In the genomic region with DNA sequence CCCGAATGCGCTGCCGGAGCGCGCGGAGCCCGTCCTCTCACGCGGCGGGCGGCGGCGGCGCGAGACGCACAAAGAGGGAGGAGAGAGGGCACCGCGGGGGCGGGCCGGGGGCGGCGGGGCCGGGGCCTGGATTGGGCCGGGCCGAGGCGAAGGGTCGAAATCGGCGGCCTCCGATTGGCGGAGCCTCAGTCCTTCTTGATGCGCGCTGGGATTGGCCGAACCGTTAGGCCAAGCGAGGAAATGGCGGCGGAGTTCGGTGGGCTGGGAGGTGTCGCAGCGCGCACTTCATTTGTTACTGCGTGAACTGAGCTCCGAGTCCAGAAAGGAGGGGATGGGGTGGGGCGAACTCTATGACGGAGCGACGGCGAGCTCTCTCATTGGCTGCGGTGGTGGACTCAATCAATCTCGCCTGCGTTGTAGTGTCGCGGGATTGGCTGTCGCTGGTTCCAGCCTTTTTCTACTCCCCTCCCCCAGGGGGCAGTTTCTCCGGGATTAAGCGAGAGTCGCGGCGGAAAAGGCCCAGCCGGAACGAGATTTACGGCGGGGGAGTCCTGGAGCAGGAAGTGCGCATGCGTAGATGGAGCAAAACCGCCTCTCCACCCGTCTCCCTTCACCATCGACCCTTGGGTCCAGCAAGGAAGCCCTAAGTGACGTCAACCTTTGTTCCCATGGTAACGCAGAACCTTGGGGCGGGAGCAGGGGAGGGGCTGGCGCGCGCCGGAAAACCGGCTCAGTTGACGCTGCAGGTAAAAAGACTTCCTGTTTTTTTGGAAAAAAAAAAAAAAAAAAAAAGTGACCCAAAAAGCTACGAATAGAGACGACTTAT, we compare ENCODE assay signal across 1 cellular context.
TF ChIP-seq lines count a peak whose summit lies in the region.

A gene with protein sequence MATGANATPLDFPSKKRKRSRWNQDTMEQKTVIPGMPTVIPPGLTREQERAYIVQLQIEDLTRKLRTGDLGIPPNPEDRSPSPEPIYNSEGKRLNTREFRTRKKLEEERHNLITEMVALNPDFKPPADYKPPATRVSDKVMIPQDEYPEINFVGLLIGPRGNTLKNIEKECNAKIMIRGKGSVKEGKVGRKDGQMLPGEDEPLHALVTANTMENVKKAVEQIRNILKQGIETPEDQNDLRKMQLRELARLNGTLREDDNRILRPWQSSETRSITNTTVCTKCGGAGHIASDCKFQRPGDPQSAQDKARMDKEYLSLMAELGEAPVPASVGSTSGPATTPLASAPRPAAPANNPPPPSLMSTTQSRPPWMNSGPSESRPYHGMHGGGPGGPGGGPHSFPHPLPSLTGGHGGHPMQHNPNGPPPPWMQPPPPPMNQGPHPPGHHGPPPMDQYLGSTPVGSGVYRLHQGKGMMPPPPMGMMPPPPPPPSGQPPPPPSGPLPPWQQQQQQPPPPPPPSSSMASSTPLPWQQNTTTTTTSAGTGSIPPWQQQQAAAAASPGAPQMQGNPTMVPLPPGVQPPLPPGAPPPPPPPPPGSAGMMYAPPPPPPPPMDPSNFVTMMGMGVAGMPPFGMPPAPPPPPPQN (minus strand): TSS at position 70 of the 826 bp plus-strand sequence. CDS start 150 bp downstream, outside the sequence.

TF ChIP-seq in K562, 482 proteins besides CTCF, POLR2A, EP300 and RAD21 (continued from another document):
- TF ChIP-seq, protein P1, sequence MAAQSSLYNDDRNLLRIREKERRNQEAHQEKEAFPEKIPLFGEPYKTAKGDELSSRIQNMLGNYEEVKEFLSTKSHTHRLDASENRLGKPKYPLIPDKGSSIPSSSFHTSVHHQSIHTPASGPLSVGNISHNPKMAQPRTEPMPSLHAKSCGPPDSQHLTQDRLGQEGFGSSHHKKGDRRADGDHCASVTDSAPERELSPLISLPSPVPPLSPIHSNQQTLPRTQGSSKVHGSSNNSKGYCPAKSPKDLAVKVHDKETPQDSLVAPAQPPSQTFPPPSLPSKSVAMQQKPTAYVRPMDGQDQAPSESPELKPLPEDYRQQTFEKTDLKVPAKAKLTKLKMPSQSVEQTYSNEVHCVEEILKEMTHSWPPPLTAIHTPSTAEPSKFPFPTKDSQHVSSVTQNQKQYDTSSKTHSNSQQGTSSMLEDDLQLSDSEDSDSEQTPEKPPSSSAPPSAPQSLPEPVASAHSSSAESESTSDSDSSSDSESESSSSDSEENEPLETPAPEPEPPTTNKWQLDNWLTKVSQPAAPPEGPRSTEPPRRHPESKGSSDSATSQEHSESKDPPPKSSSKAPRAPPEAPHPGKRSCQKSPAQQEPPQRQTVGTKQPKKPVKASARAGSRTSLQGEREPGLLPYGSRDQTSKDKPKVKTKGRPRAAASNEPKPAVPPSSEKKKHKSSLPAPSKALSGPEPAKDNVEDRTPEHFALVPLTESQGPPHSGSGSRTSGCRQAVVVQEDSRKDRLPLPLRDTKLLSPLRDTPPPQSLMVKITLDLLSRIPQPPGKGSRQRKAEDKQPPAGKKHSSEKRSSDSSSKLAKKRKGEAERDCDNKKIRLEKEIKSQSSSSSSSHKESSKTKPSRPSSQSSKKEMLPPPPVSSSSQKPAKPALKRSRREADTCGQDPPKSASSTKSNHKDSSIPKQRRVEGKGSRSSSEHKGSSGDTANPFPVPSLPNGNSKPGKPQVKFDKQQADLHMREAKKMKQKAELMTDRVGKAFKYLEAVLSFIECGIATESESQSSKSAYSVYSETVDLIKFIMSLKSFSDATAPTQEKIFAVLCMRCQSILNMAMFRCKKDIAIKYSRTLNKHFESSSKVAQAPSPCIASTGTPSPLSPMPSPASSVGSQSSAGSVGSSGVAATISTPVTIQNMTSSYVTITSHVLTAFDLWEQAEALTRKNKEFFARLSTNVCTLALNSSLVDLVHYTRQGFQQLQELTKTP (IDR thresholded peaks at IDR 0.05; ENCODE audit: low read depth in 1 of 2, partially characterized antibody in 2 of 2): no peak
- no peak for TF ChIP-seq ZNF175 (CRISPR knock-in tag; IDR thresholded peaks at IDR 0.05; ENCODE audit: low read depth)
- no peak for TF ChIP-seq ZNF408 (CRISPR knock-in tag; IDR thresholded peaks at IDR 0.05; ENCODE audit: low read depth)
- TF ChIP-seq JUNB (CRISPR knock-in tag; conservative IDR thresholded peaks at IDR 0.05): no peak
- no peak for TF ChIP-seq KLF6 (CRISPR knock-in tag; IDR thresholded peaks at IDR 0.05; ENCODE audit: borderline replicate concordance)
- no peak for TF ChIP-seq STAT5A (IDR thresholded peaks at IDR 0.05; ENCODE audit: borderline replicate concordance, low read length)
- TF ChIP-seq LEF1 (IDR thresholded peaks at IDR 0.05): no peak
- peak; percentile 71; the same call in 1 of the 2 replicates for TF ChIP-seq ZBTB7A (IDR thresholded peaks at IDR 0.05; ENCODE audit: borderline replicate concordance, control insufficient read depth, low read depth, low read length)
- 0 out of 2 replicates have a peak, but pooled peaks have one; percentile 9 for TF ChIP-seq ETV1 (tag; conservative IDR thresholded peaks at IDR 0.05; ENCODE audit: low read depth)
- no peak for TF ChIP-seq FOXA1 (IDR thresholded peaks at IDR 0.05; ENCODE audit: borderline replicate concordance)
- TF ChIP-seq, protein P2, sequence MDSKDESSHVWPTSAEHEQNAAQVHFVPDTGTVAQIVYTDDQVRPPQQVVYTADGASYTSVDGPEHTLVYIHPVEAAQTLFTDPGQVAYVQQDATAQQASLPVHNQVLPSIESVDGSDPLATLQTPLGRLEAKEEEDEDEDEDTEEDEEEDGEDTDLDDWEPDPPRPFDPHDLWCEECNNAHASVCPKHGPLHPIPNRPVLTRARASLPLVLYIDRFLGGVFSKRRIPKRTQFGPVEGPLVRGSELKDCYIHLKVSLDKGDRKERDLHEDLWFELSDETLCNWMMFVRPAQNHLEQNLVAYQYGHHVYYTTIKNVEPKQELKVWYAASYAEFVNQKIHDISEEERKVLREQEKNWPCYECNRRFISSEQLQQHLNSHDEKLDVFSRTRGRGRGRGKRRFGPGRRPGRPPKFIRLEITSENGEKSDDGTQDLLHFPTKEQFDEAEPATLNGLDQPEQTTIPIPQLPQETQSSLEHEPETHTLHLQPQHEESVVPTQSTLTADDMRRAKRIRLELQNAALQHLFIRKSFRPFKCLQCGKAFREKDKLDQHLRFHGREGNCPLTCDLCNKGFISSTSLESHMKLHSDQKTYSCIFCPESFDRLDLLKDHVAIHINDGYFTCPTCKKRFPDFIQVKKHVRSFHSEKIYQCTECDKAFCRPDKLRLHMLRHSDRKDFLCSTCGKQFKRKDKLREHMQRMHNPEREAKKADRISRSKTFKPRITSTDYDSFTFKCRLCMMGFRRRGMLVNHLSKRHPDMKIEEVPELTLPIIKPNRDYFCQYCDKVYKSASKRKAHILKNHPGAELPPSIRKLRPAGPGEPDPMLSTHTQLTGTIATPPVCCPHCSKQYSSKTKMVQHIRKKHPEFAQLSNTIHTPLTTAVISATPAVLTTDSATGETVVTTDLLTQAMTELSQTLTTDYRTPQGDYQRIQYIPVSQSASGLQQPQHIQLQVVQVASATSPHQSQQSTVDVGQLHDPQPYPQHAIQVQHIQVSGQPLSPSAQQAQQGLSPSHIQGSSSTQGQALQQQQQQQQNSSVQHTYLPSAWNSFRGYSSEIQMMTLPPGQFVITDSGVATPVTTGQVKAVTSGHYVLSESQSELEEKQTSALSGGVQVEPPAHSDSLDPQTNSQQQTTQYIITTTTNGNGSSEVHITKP (IDR thresholded peaks at IDR 0.05; ENCODE audit: partially characterized antibody): no peak
- TF ChIP-seq ARID2 (IDR thresholded peaks at IDR 0.05): no peak
- TF ChIP-seq NR2C1 (IDR thresholded peaks at IDR 0.05): peak; percentile 60; the same call in 1 of the 2 replicates
- peak; percentile 33; the same call in 1 of the 2 replicates for TF ChIP-seq NR2C1 (tag; IDR thresholded peaks at IDR 0.05)
- TF ChIP-seq SMAD1 (IDR thresholded peaks at IDR 0.05; ENCODE audit: low read depth, low read length, partially characterized antibody): peak; percentile 23
- TF ChIP-seq SREBF2 (CRISPR knock-in tag; IDR thresholded peaks at IDR 0.05): no peak
- TF ChIP-seq, protein P3, sequence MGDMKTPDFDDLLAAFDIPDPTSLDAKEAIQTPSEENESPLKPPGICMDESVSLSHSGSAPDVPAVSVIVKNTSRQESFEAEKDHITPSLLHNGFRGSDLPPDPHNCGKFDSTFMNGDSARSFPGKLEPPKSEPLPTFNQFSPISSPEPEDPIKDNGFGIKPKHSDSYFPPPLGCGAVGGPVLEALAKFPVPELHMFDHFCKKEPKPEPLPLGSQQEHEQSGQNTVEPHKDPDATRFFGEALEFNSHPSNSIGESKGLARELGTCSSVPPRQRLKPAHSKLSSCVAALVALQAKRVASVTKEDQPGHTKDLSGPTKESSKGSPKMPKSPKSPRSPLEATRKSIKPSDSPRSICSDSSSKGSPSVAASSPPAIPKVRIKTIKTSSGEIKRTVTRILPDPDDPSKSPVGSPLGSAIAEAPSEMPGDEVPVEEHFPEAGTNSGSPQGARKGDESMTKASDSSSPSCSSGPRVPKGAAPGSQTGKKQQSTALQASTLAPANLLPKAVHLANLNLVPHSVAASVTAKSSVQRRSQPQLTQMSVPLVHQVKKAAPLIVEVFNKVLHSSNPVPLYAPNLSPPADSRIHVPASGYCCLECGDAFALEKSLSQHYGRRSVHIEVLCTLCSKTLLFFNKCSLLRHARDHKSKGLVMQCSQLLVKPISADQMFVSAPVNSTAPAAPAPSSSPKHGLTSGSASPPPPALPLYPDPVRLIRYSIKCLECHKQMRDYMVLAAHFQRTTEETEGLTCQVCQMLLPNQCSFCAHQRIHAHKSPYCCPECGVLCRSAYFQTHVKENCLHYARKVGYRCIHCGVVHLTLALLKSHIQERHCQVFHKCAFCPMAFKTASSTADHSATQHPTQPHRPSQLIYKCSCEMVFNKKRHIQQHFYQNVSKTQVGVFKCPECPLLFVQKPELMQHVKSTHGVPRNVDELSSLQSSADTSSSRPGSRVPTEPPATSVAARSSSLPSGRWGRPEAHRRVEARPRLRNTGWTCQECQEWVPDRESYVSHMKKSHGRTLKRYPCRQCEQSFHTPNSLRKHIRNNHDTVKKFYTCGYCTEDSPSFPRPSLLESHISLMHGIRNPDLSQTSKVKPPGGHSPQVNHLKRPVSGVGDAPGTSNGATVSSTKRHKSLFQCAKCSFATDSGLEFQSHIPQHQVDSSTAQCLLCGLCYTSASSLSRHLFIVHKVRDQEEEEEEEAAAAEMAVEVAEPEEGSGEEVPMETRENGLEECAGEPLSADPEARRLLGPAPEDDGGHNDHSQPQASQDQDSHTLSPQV (IDR thresholded peaks at IDR 0.05): no peak
- TF ChIP-seq, protein P4, sequence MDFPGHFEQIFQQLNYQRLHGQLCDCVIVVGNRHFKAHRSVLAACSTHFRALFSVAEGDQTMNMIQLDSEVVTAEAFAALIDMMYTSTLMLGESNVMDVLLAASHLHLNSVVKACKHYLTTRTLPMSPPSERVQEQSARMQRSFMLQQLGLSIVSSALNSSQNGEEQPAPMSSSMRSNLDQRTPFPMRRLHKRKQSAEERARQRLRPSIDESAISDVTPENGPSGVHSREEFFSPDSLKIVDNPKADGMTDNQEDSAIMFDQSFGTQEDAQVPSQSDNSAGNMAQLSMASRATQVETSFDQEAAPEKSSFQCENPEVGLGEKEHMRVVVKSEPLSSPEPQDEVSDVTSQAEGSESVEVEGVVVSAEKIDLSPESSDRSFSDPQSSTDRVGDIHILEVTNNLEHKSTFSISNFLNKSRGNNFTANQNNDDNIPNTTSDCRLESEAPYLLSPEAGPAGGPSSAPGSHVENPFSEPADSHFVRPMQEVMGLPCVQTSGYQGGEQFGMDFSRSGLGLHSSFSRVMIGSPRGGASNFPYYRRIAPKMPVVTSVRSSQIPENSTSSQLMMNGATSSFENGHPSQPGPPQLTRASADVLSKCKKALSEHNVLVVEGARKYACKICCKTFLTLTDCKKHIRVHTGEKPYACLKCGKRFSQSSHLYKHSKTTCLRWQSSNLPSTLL (IDR thresholded peaks at IDR 0.05): no peak
- TF ChIP-seq PRMT5 (CRISPR knock-in tag; IDR thresholded peaks at IDR 0.05): no peak
- TF ChIP-seq HNRNPH1 (optimal IDR thresholded peaks at IDR 0.05; ENCODE audit: low read depth, low read length): no peak
- TF ChIP-seq NR4A1 (CRISPR knock-in tag; IDR thresholded peaks at IDR 0.05): no peak
- no peak for TF ChIP-seq NR4A1 (tag; IDR thresholded peaks at IDR 0.05)
- TF ChIP-seq, protein P5, sequence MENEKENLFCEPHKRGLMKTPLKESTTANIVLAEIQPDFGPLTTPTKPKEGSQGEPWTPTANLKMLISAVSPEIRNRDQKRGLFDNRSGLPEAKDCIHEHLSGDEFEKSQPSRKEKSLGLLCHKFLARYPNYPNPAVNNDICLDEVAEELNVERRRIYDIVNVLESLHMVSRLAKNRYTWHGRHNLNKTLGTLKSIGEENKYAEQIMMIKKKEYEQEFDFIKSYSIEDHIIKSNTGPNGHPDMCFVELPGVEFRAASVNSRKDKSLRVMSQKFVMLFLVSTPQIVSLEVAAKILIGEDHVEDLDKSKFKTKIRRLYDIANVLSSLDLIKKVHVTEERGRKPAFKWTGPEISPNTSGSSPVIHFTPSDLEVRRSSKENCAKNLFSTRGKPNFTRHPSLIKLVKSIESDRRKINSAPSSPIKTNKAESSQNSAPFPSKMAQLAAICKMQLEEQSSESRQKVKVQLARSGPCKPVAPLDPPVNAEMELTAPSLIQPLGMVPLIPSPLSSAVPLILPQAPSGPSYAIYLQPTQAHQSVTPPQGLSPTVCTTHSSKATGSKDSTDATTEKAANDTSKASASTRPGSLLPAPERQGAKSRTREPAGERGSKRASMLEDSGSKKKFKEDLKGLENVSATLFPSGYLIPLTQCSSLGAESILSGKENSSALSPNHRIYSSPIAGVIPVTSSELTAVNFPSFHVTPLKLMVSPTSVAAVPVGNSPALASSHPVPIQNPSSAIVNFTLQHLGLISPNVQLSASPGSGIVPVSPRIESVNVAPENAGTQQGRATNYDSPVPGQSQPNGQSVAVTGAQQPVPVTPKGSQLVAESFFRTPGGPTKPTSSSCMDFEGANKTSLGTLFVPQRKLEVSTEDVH (IDR thresholded peaks at IDR 0.05; ENCODE audit: low read depth, partially characterized antibody): peak; percentile 17
- no peak; the same call in 1 of the 2 replicates for TF ChIP-seq RUNX1 (IDR thresholded peaks at IDR 0.05; ENCODE audit: low read depth)
- no peak for TF ChIP-seq ZC3H4 (CRISPR knock-in tag; IDR thresholded peaks at IDR 0.05; ENCODE audit: borderline replicate concordance)
- no peak for TF ChIP-seq FIP1L1 (IDR thresholded peaks at IDR 0.05; ENCODE audit: low read depth, low read length, poor library complexity, severe bottlenecking)
- TF ChIP-seq ZNF699 (CRISPR knock-in tag; IDR thresholded peaks at IDR 0.05; ENCODE audit: insufficient replicate concordance): no peak
- no peak for TF ChIP-seq STAG1 (CRISPR knock-in tag; IDR thresholded peaks at IDR 0.05; ENCODE audit: borderline replicate concordance)
- TF ChIP-seq TCF3 (CRISPR knock-in tag; IDR thresholded peaks at IDR 0.05): no peak
- peak; percentile 90 for TF ChIP-seq BMI1 (IDR thresholded peaks at IDR 0.05; ENCODE audit: low read length)
- no peak for TF ChIP-seq FOXK1 (CRISPR knock-in tag; IDR thresholded peaks at IDR 0.05; ENCODE audit: borderline replicate concordance)
- TF ChIP-seq GTF2F1 (IDR thresholded peaks at IDR 0.05; ENCODE audit: low read depth, low read length): no peak
TF ChIP-seq in K562: peak in this region for 103.
